1 cellular context compared by ENCODE assay signal in genomic region chr1:167614851-167615250, GRCh38.
A peak's percentile ranks its signal among the peaks of the same experiment; 100 is the strongest.
TF ChIP-seq lines count a peak whose summit lies in the region.

No MANE protein-coding gene starts in this region.

TF ChIP-seq in K562, 482 proteins besides CTCF, POLR2A, EP300 and RAD21 (continued from another document):
- TF ChIP-seq PRDM10 (IDR thresholded peaks at IDR 0.05; ENCODE audit: partially characterized antibody) = no peak
- no peak for TF ChIP-seq CEBPZ (IDR thresholded peaks at IDR 0.05; ENCODE audit: borderline replicate concordance, low read depth, low read length)
- 0 out of 2 replicates have a peak, but pooled peaks have one; percentile 56 for TF ChIP-seq TRIM28 (IDR thresholded peaks at IDR 0.05)
- TF ChIP-seq TBL1XR1 (IDR thresholded peaks at IDR 0.05; ENCODE audit: low read length in 2 of 2) = no peak
- peak; percentile 43 for TF ChIP-seq ADNP (tag; IDR thresholded peaks at IDR 0.05)
- no peak for TF ChIP-seq TFAM (CRISPR knock-in tag; conservative IDR thresholded peaks at IDR 0.05)
- TF ChIP-seq NFRKB (IDR thresholded peaks at IDR 0.05; ENCODE audit: low read depth) = no peak
- TF ChIP-seq BCOR (IDR thresholded peaks at IDR 0.05) = peak; percentile 35; the same call in 1 of the 2 replicates
- no peak for TF ChIP-seq NFATC3 (IDR thresholded peaks at IDR 0.05)
TF ChIP-seq in K562: peak in this region for 5.
